9 cellular contexts compared by ENCODE assay signal in the genomic region with DNA sequence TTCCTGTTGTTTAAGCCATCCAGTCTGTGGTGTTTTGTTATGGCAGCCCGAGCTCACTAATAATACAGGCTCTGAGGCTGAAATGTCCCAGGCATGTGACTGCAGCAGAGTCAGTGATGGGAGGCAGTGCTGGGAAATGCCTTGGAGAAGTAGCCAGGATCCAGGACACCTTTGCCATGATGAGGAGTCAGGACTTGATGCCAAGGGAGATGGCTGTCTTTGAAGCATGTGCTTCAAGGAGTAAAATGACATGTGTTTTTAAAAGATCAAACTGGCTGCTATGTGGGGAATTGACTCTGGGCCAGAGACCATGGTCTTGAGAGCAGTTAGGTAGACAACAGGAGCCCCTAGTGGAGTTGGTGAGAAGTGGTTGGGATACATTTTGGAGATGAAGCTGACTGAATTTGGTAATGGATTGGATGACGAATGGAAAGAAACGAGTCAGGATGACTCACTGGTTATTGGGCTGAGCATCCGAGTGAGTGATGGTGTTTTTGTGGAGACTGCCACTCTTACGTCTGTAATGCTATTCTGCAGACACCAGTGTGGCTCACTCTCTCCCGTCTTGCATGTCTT.
DNase-seq lines count a peak whose midpoint lies in the region; TF ChIP-seq lines count a peak whose summit lies in the region.
"Had no signal": no experiment of that assay in that cellular context is flagged by ENCODE, and none has a peak within 500 bp of the region (broad histone marks: within the 10 kb centered on the region; RNA-seq: fewer than 3 reads in every experiment).

No MANE protein-coding gene starts in this region.

- H3K4me3 ChIP-seq in HAP-1 (no peak overlapping the region), parathyroid adenoma (ENCODE audit: low read depth, low read length) (no peak overlapping the region)

- intact Hi-C loops in activated CD4-positive, alpha-beta memory T cell treated with anti-CD3 and anti-CD28 coated beads for 36 hours (cut with micrococcal nuclease) = loop anchor here (1.0 kb wide), 2 partner anchors 54 to 149 kb away; no protein-coding TSS in a partner anchor
- intact Hi-C loops in activated T-helper 1 cell treated with anti-CD3 and anti-CD28 coated beads, Interleukin-12 subunit alpha, Interleukin-12 subunit beta, Interleukin-2, Interleukin-4 antibody, amounts not matched to agents 30 ng/mL and 10 ng/mL and 1 ng/mL, durations not matched to agents 14 hours and 24 hours and 36 hours (cut with micrococcal nuclease) = loop anchor here (1.0 kb wide), 2 partner anchors 322 to 435 kb away; a partner anchor contains a TSS

- no peak overlapping the region for H3K4me3 Mint-ChIP-seq in activated CD4-positive, alpha-beta memory T cell treated with anti-CD3 and anti-CD28 coated beads for 36 hours
- no peak overlapping the region for H3K4me3 Mint-ChIP-seq in activated CD4-positive, alpha-beta memory T cell treated with anti-CD3 and anti-CD28 coated beads, Interleukin-2, amount 10 ng/mL, durations not matched to agents 7 days and 5 days
- no peak overlapping the region for H3K4me3 Mint-ChIP-seq in activated T-helper 1 cell treated with anti-CD3 and anti-CD28 coated beads, Interleukin-12 subunit alpha, Interleukin-12 subunit beta, Interleukin-2, Interleukin-4 antibody, amounts not matched to agents 30 ng/mL and 10 ng/mL and 1 ng/mL, durations not matched to agents 14 hours and 24 hours and 36 hours
- H3K4me3 Mint-ChIP-seq: dendritic cell treated with granulocyte-macrophage colony-stimulating factor and Interleukin-4, amounts not matched to agents 40 ng/mL and 50 ng/mL, for 4 days had no signal

- no peaks in the 10 kb centered on the region for H3K27me3 Mint-ChIP-seq in activated CD4-positive, alpha-beta memory T cell treated with anti-CD3 and anti-CD28 coated beads for 36 hours
- no peaks in the 10 kb centered on the region for H3K27me3 Mint-ChIP-seq in activated CD4-positive, alpha-beta memory T cell treated with anti-CD3 and anti-CD28 coated beads, Interleukin-2, amount 10 ng/mL, durations not matched to agents 7 days and 5 days
- no peaks in the 10 kb centered on the region for H3K27me3 Mint-ChIP-seq in activated T-helper 1 cell treated with anti-CD3 and anti-CD28 coated beads, Interleukin-12 subunit alpha, Interleukin-12 subunit beta, Interleukin-2, Interleukin-4 antibody, amounts not matched to agents 30 ng/mL and 10 ng/mL and 1 ng/mL, durations not matched to agents 14 hours and 24 hours and 36 hours (ENCODE audit: insufficient read depth)
- H3K27me3 Mint-ChIP-seq: dendritic cell treated with granulocyte-macrophage colony-stimulating factor and Interleukin-4, amounts not matched to agents 40 ng/mL and 50 ng/mL, for 4 days had no signal

- peaks cover 7% of the 10 kb centered on the region for H3K4me1 Mint-ChIP-seq in activated CD4-positive, alpha-beta memory T cell treated with anti-CD3 and anti-CD28 coated beads for 36 hours (ENCODE audit: low read depth)
- no peaks in the 10 kb centered on the region for H3K4me1 Mint-ChIP-seq in activated CD4-positive, alpha-beta memory T cell treated with anti-CD3 and anti-CD28 coated beads, Interleukin-2, amount 10 ng/mL, durations not matched to agents 7 days and 5 days
- peaks cover 7% of the 10 kb centered on the region for H3K4me1 Mint-ChIP-seq in activated T-helper 1 cell treated with anti-CD3 and anti-CD28 coated beads, Interleukin-12 subunit alpha, Interleukin-12 subunit beta, Interleukin-2, Interleukin-4 antibody, amounts not matched to agents 30 ng/mL and 10 ng/mL and 1 ng/mL, durations not matched to agents 14 hours and 24 hours and 36 hours (ENCODE audit: low read depth)

- peak; percentile 49 for TF ChIP-seq CTCF in parathyroid adenoma (IDR thresholded peaks at IDR 0.05)

- no peak overlapping the region for H3K27ac ChIP-seq in parathyroid adenoma

- H3K79me2 ChIP-seq in parathyroid adenoma = peaks cover 23% of the 10 kb centered on the region

- H3K36me3 Mint-ChIP-seq in activated CD4-positive, alpha-beta memory T cell treated with anti-CD3 and anti-CD28 coated beads for 36 hours = no peaks in the 10 kb centered on the region
- no peaks in the 10 kb centered on the region for H3K36me3 Mint-ChIP-seq in activated CD4-positive, alpha-beta memory T cell treated with anti-CD3 and anti-CD28 coated beads, Interleukin-2, amount 10 ng/mL, durations not matched to agents 7 days and 5 days (ENCODE audit: low read depth)
- no peaks in the 10 kb centered on the region for H3K36me3 Mint-ChIP-seq in activated T-helper 1 cell treated with anti-CD3 and anti-CD28 coated beads, Interleukin-12 subunit alpha, Interleukin-12 subunit beta, Interleukin-2, Interleukin-4 antibody, amounts not matched to agents 30 ng/mL and 10 ng/mL and 1 ng/mL, durations not matched to agents 14 hours and 24 hours and 36 hours (ENCODE audit: low read depth)

- no peak overlapping the region for H3K27ac Mint-ChIP-seq in activated CD4-positive, alpha-beta memory T cell treated with anti-CD3 and anti-CD28 coated beads for 36 hours
- H3K27ac Mint-ChIP-seq in activated CD4-positive, alpha-beta memory T cell treated with anti-CD3 and anti-CD28 coated beads, Interleukin-2, amount 10 ng/mL, durations not matched to agents 7 days and 5 days = no peak overlapping the region
- H3K27ac Mint-ChIP-seq in activated T-helper 1 cell treated with anti-CD3 and anti-CD28 coated beads, Interleukin-12 subunit alpha, Interleukin-12 subunit beta, Interleukin-2, Interleukin-4 antibody, amounts not matched to agents 30 ng/mL and 10 ng/mL and 1 ng/mL, durations not matched to agents 14 hours and 24 hours and 36 hours = no peak overlapping the region
- H3K27ac Mint-ChIP-seq: dendritic cell treated with granulocyte-macrophage colony-stimulating factor and Interleukin-4, amounts not matched to agents 40 ng/mL and 50 ng/mL, for 4 days had no signal

- H3K9me3 ChIP-seq in HAP-1 (no peaks in the 10 kb centered on the region), parathyroid adenoma (ENCODE audit: control insufficient read depth, low read length) (no peaks in the 10 kb centered on the region)

- CTCF ChIA-PET in activated CD4-positive, alpha-beta memory T cell treated with anti-CD3 and anti-CD28 coated beads for 36 hours (lab: Charles Lee) = interaction anchor here (0.7 to 1.0 kb wide), 2 partner anchors 36 to 307 kb away, joined by 3 read pairs; no protein-coding TSS in a partner anchor
- CTCF ChIA-PET in activated CD4-positive, alpha-beta memory T cell treated with anti-CD3 and anti-CD28 coated beads, Interleukin-2, amount 10 ng/mL, durations not matched to agents 7 days and 5 days (lab: Charles Lee) = no interaction called here

- POLR2A ChIA-PET in activated CD4-positive, alpha-beta memory T cell treated with anti-CD3 and anti-CD28 coated beads for 36 hours (lab: Charles Lee) = no interaction called here
- POLR2A ChIA-PET in activated CD4-positive, alpha-beta memory T cell treated with anti-CD3 and anti-CD28 coated beads, Interleukin-2, amount 10 ng/mL, durations not matched to agents 7 days and 5 days (lab: Charles Lee) = no interaction called here

- DNase-seq in activated CD4-positive, alpha-beta memory T cell treated with anti-CD3 and anti-CD28 coated beads for 36 hours = peak; percentile 23
- no peak for DNase-seq in activated CD4-positive, alpha-beta memory T cell treated with anti-CD3 and anti-CD28 coated beads, Interleukin-2, amount 10 ng/mL, durations not matched to agents 7 days and 5 days
- peak; percentile 23 to 24 for DNase-seq in HAP-1 (ENCODE audit: low spot score in 2 of 2)
- DNase-seq in NOMO-1 treated with DMSO at 0.1 percent for 48 hours (lab: John Stamatoyannopoulos, UW; ENCODE audit: unreplicated experiment) = peak; percentile 87
- DNase-seq in dermis blood vessel endothelial cell = peak; percentile 85
- DNase-seq in activated T-helper 1 cell treated with anti-CD3 and anti-CD28 coated beads, Interleukin-12 subunit alpha, Interleukin-12 subunit beta, Interleukin-2, Interleukin-4 antibody, amounts not matched to agents 30 ng/mL and 10 ng/mL and 1 ng/mL, durations not matched to agents 14 hours and 24 hours and 36 hours (ENCODE audit: low spot score) = no peak
- DNase-seq in COLO668 (lab: John Stamatoyannopoulos, UW; ENCODE audit: unreplicated experiment) = no peak

- no peaks in the 10 kb centered on the region for H3K27me3 ChIP-seq in HAP-1 (ENCODE audit: low read depth)
- no peaks in the 10 kb centered on the region for H3K27me3 ChIP-seq in parathyroid adenoma (ENCODE audit: control insufficient read depth, insufficient read depth, low read length)

- H3K36me3 ChIP-seq in HAP-1 (replicated peaks) (no peaks in the 10 kb centered on the region), parathyroid adenoma (ENCODE audit: control insufficient read depth, insufficient read depth, low read length) (no peaks in the 10 kb centered on the region)

- no peak overlapping the region for H2AFZ ChIP-seq in parathyroid adenoma

- H3K4me2 ChIP-seq in parathyroid adenoma (ENCODE audit: low read length) = no peak overlapping the region

- in situ Hi-C loops in HAP-1 (cut with MboI; ENCODE audit: low sequenced_read_pairs) = no loop called here

- H3K4me1 ChIP-seq in HAP-1 = no peaks in the 10 kb centered on the region
- H3K4me1 ChIP-seq in parathyroid adenoma = no peaks in the 10 kb centered on the region

- no peaks in the 10 kb centered on the region for H3K9me3 Mint-ChIP-seq in activated CD4-positive, alpha-beta memory T cell treated with anti-CD3 and anti-CD28 coated beads for 36 hours
- peaks cover 4% of the 10 kb centered on the region for H3K9me3 Mint-ChIP-seq in activated CD4-positive, alpha-beta memory T cell treated with anti-CD3 and anti-CD28 coated beads, Interleukin-2, amount 10 ng/mL, durations not matched to agents 7 days and 5 days
- H3K9me3 Mint-ChIP-seq in activated T-helper 1 cell treated with anti-CD3 and anti-CD28 coated beads, Interleukin-12 subunit alpha, Interleukin-12 subunit beta, Interleukin-2, Interleukin-4 antibody, amounts not matched to agents 30 ng/mL and 10 ng/mL and 1 ng/mL, durations not matched to agents 14 hours and 24 hours and 36 hours = no peaks in the 10 kb centered on the region
- H3K9me3 Mint-ChIP-seq: dendritic cell treated with granulocyte-macrophage colony-stimulating factor and Interleukin-4, amounts not matched to agents 40 ng/mL and 50 ng/mL, for 4 days had no signal

- no peak overlapping the region for H3K9ac ChIP-seq in parathyroid adenoma

Comparison
In these comparisons a context has a peak if more than half of its experiments do, and no peak if none do; other contexts are left out.
1. DNase-seq: peak in activated CD4-positive, alpha-beta memory T cell treated with anti-CD3 and anti-CD28 coated beads for 36 hours (single experiment), HAP-1 (2 of 2), NOMO-1 treated with DMSO at 0.1 percent for 48 hours (single experiment) and dermis blood vessel endothelial cell (single experiment); none in activated CD4-positive, alpha-beta memory T cell treated with anti-CD3 and anti-CD28 coated beads, Interleukin-2, amount 10 ng/mL, durations not matched to agents 7 days and 5 days (single experiment), activated T-helper 1 cell treated with anti-CD3 and anti-CD28 coated beads, Interleukin-12 subunit alpha, Interleukin-12 subunit beta, Interleukin-2, Interleukin-4 antibody, amounts not matched to agents 30 ng/mL and 10 ng/mL and 1 ng/mL, durations not matched to agents 14 hours and 24 hours and 36 hours (single experiment) and COLO668 (single experiment).